Comparison of ENCODE assay signal across 8 cellular contexts in genomic region chr5:61331407-61332368, GRCh38. TPM values are rescaled to one million over a fixed set of nuclear protein-coding genes. Genes with fewer than 3 reads are reported as not detected.
DNase-seq lines count a peak whose midpoint lies in the region; ATAC-seq and TF ChIP-seq lines count a peak whose summit lies in the region.

Gene ZSWIM6, plus strand, starts transcription at chr5:61332258. Its CDS starts 15 bp downstream, at chr5:61332273.

- H2AFZ ChIP-seq in OCI-LY7 (ENCODE audit: low read length) = peak within 1 kb of the TSS; percentile 72; the same call in 1 of the 2 replicates

- no peaks in the 10 kb centered on the region for H4K20me1 ChIP-seq in OCI-LY7 (ENCODE audit: insufficient read depth, low read length)

- no peak for TF ChIP-seq CTCF in OCI-LY7 (conservative IDR thresholded peaks at IDR 0.05; ENCODE audit: low read length)
- no peak for TF ChIP-seq CTCF in mucosa of descending colon (IDR thresholded peaks at IDR 0.05)

- CTCF ChIA-PET in OCI-LY7 (lab: Charles Lee; ENCODE audit: unreplicated experiment) = no interaction called here

- peak within 1 kb of the TSS; percentile 65 for H3K4me3 ChIP-seq in OCI-LY7 (ENCODE audit: low read depth, low read length, poor library complexity, severe bottlenecking)
- peak within 1 kb of the TSS; percentile 94 for H3K4me3 ChIP-seq in mucosa of descending colon

- no peaks in the 10 kb centered on the region for H3K4me1 ChIP-seq in OCI-LY7 (ENCODE audit: insufficient read depth, low read length, poor library complexity, severe bottlenecking)
- peaks cover 25% of the 10 kb centered on the region for H3K4me1 ChIP-seq in mucosa of descending colon (ENCODE audit: low read depth)

- no peaks in the 10 kb centered on the region for H3K36me3 ChIP-seq in OCI-LY7 (ENCODE audit: insufficient read depth, low read length)
- no peaks in the 10 kb centered on the region for H3K36me3 ChIP-seq in mucosa of descending colon (ENCODE audit: low read depth)

- DNase-seq in D341Med (ENCODE audit: low spot score) (peak; percentile 93), HuH-7 (ENCODE audit: low spot score) (peak; percentile 93), OCI-LY7 (ENCODE audit: low spot score) (peak; percentile 37), activated T-cell treated with anti-CD3 and anti-CD28 coated beads for 48 hours (ENCODE audit: low read depth) (peak; percentile 95), epithelial cell of prostate (ENCODE audit: low read depth, low spot score) (peak; percentile 97), mucosa of descending colon (peak; percentile 99 to 100 (median 100))
- peak; percentile 94 to 98 for DNase-seq in stimulated activated CD8-positive, alpha-beta memory T cell treated with anti-CD3 and anti-CD28 coated beads, Interleukin-4, amount 100 ng/mL, for 1 hour (ENCODE audit: low read depth in 2 of 2, low spot score in 1 of 2)

- no TSS peak for BruUV-seq in OCI-LY7 (replicated peaks; lab: Mats Ljungman, UMichigan)

- no peaks in the 10 kb centered on the region for H3K79me2 ChIP-seq in OCI-LY7 (ENCODE audit: insufficient read depth, low read depth, low read length)

- peak within 1 kb of the TSS; percentile 90 for H3K4me2 ChIP-seq in OCI-LY7 (ENCODE audit: low read length)

- H3K9me3 ChIP-seq in OCI-LY7 (ENCODE audit: low read length) (no peaks in the 10 kb centered on the region), mucosa of descending colon (no peaks in the 10 kb centered on the region)

- H3K27ac ChIP-seq in OCI-LY7 (ENCODE audit: low read depth, low read length, poor library complexity, severe bottlenecking) = no peak within 1 kb of the TSS
- H3K27ac ChIP-seq in epithelial cell of prostate = peak within 1 kb of the TSS; percentile 75

- POLR2A ChIA-PET in OCI-LY7 (lab: Charles Lee) = no interaction called here

- ATAC-seq in GM21515 (IDR thresholded peaks at IDR 0.05; ENCODE audit: unreplicated experiment) (peak; percentile 72), mucosa of descending colon (peak; percentile 82)

- intact Hi-C loops in OCI-LY7 (cut with micrococcal nuclease; ENCODE audit: unreplicated experiment) (no loop called here), mucosa of descending colon (cut with DNase I, micrococcal nuclease) (loop anchor here in 1 of 2 donors (10.0 kb wide), 1 partner anchor 293 kb away; no protein-coding TSS in a partner anchor)

- no peaks in the 10 kb centered on the region for H3K9me2 ChIP-seq in OCI-LY7 (ENCODE audit: insufficient read depth, low read length)

RNA-seq across cellular contexts. Expression of gene ZSWIM6, which starts in this region (rescaled TPM):
- total RNA-seq in OCI-LY7 (2014; rRNA removed; shearing (Covaris generic)) = 0.06 TPM in 1 of 2 replicates, not detected in the other
- total RNA-seq in OCI-LY7 (2022) = 0.17 and 0.18 TPM in 2 replicates
- 10 to 100 TPM; 26.2 to 39.4 (median 27.8) TPM for total RNA-seq in mucosa of descending colon

Comparison
In these comparisons a context has a peak if more than half of its experiments do, and no peak if none do; other contexts are left out.
1. RNA of gene ZSWIM6 (total RNA-seq): 26.2 to 39.4 TPM in mucosa of descending colon; 0.06 to 0.18 TPM in OCI-LY7; every median in the first group is over 10 times any median in the second.
2. Peak in DNase-seq, H3K4me3 ChIP-seq and H3K4me2 ChIP-seq in OCI-LY7; RNA of the gene not detected or under 1 TPM.
3. DNase-seq: peak in every context shown above with its lines; median percentile 100 in mucosa of descending colon; 97 in epithelial cell of prostate; 96 in stimulated activated CD8-positive, alpha-beta memory T cell treated with anti-CD3 and anti-CD28 coated beads, Interleukin-4, amount 100 ng/mL, for 1 hour; 95 in activated T-cell treated with anti-CD3 and anti-CD28 coated beads for 48 hours; 93 in D341Med; 93 in HuH-7; 37 in OCI-LY7.